Comparison of ENCODE assay signal across 9 cellular contexts in genomic region chr9:34046784-34047379, GRCh38. TPM values are rescaled to one million over a fixed set of nuclear protein-coding genes. Genes with fewer than 3 reads are reported as not detected.
DNase-seq lines count a peak whose midpoint lies in the region; ATAC-seq and TF ChIP-seq lines count a peak whose summit lies in the region.
"Had no signal": no experiment of that assay in that cellular context is flagged by ENCODE, and none has a peak within 500 bp of the region (broad histone marks: within the 10 kb centered on the region; RNA-seq: fewer than 3 reads in every experiment).

No MANE protein-coding gene starts in this region.

- no peak for DNase-seq in GM12864 (ENCODE audit: low read depth)
- peak; percentile 66 for DNase-seq in NCI-H69 (lab: John Stamatoyannopoulos, UW)
- DNase-seq in dermis blood vessel endothelial cell, result peak; percentile 86
- DNase-seq in NCI-H128 (lab: John Stamatoyannopoulos, UW; ENCODE audit: unreplicated experiment), result no peak
- DNase-seq in activated CD8-positive, alpha-beta memory T cell treated with anti-CD3 and anti-CD28 coated beads for 24 hours, result no peak
- DNase-seq in stimulated activated CD4-positive, alpha-beta T cell treated with anti-CD3 and anti-CD28 coated beads, Interleukin-4, amount 100 ng/mL, for 4 hours, result no peak

- peaks cover 4% of the 10 kb centered on the region for H3K9me3 ChIP-seq in neuron (ENCODE audit: low read length)
- H3K9me3 ChIP-seq: SJSA1 had no signal

- ATAC-seq in GM18861 (IDR thresholded peaks at IDR 0.05; ENCODE audit: unreplicated experiment), result no peak

- H3K4me3 ChIP-seq in GM12864 (ENCODE audit: low read depth, low read length) (peak overlapping the region; percentile 86), neuron (ENCODE audit: low read length) (peak overlapping the region; percentile 91)

- H2AFZ ChIP-seq in neuron (ENCODE audit: low read depth, low read length), result no peak overlapping the region

- H3K36me3 ChIP-seq in neuron (ENCODE audit: insufficient read depth, low read length), result peaks cover 11% of the 10 kb centered on the region
- H3K36me3 ChIP-seq: SJSA1 had no signal

- TF ChIP-seq CTCF in GM12864 (IDR thresholded peaks at IDR 0.05; ENCODE audit: low read depth, low read length, missing control alignments), result no peak

- H3K4me1 ChIP-seq in neuron (ENCODE audit: insufficient read depth, low read length), result peaks cover 19% of the 10 kb centered on the region

- H3K27me3 ChIP-seq in neuron (ENCODE audit: insufficient read depth, low read length), result no peaks in the 10 kb centered on the region
- H3K27me3 ChIP-seq: SJSA1 had no signal

RNA-seq across cellular contexts. Expression of gene UBAP2, which starts 1.8 kb away (rescaled TPM):
- 28.4 and 31.8 TPM in 2 replicates for total RNA-seq in dermis blood vessel endothelial cell

Comparison
In these comparisons a context has a peak if more than half of its experiments do, and no peak if none do; other contexts are left out.
1. DNase-seq: peak in NCI-H69 (single experiment) and dermis blood vessel endothelial cell (single experiment); none in GM12864 (single experiment), NCI-H128 (single experiment), activated CD8-positive, alpha-beta memory T cell treated with anti-CD3 and anti-CD28 coated beads for 24 hours (single experiment) and stimulated activated CD4-positive, alpha-beta T cell treated with anti-CD3 and anti-CD28 coated beads, Interleukin-4, amount 100 ng/mL, for 4 hours (0 of 2).